In the genomic region with DNA sequence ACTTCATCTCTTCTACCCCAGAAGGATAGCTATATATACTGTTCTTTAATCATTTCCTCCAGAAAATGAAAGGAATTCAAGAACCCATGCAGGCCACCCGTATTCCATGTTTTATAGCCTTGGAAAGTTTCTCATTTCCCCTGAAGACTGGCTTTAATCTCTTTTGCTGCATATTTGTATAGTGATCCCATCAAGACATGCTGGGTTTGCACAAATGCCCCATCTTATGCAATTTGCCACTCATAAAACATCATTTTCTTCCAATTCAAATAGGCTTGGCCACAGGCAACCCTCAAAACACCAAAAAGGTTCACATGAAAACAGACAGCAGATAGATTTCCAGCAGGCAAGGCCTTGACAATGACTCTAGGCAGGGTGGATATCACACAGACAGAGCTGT, we compare ENCODE assay signal across 26 cellular contexts. TPM values are rescaled to one million over a fixed set of nuclear protein-coding genes. Genes with fewer than 3 reads are reported as not detected.
DNase-seq lines count a peak whose midpoint lies in the region; ATAC-seq and TF ChIP-seq lines count a peak whose summit lies in the region.
"Had no signal": no experiment of that assay in that cellular context is flagged by ENCODE, and none has a peak within 500 bp of the region (broad histone marks: within the 10 kb centered on the region; RNA-seq: fewer than 3 reads in every experiment).

No MANE protein-coding gene starts in this region.

- no peak for TF ChIP-seq CTCF in foreskin fibroblast (IDR thresholded peaks at IDR 0.05; ENCODE audit: low read depth, low read length)
- TF ChIP-seq CTCF in testis (IDR thresholded peaks at IDR 0.05), result no peak

- H3K27me3 ChIP-seq in subcutaneous abdominal adipose tissue (ENCODE audit: control insufficient read depth in 5 of 5, insufficient read depth in 4 of 5, low read length in 5 of 5), result no peaks in the 10 kb centered on the region
- no peaks in the 10 kb centered on the region for H3K27me3 ChIP-seq in testis
- H3K27me3 ChIP-seq: upper lobe of right lung had no signal

- intact Hi-C loops in testis (cut with DNase I; ENCODE audit: low total_unique reads), result no loop called here

- H3K9ac ChIP-seq in subcutaneous abdominal adipose tissue (ENCODE audit: low read length in 5 of 5), result peak overlapping the region in 1 of 5 donors; percentile 48

- H3K27me3 Mint-ChIP-seq in activated T-cell treated with anti-CD3 and anti-CD28 coated beads, Interleukin-2, amount 50 U/mL, for 72 hours (ENCODE audit: low read depth), result no peaks in the 10 kb centered on the region
- no peaks in the 10 kb centered on the region for H3K27me3 Mint-ChIP-seq in activated T-helper 17 cell treated with anti-CD3 and anti-CD28 coated beads, Interleukin-2, amount 50 U/mL, for 72 hours
- H3K27me3 Mint-ChIP-seq: activated naive CD8-positive, alpha-beta T cell; stimulated activated naive CD8-positive, alpha-beta T cell treated with anti-CD3 and anti-CD28 coated beads, Interleukin-15, amount 100 ng/mL, for 72 hours had no signal

- H3K4me1 ChIP-seq in subcutaneous abdominal adipose tissue (ENCODE audit: control insufficient read depth in 5 of 5, insufficient read depth in 5 of 5, low read length in 5 of 5), result peaks cover 0 to 41% (median 28%) of the 10 kb centered on the region in 5 donors
- H3K4me1 ChIP-seq in testis, result no peaks in the 10 kb centered on the region
- H3K4me1 ChIP-seq: upper lobe of right lung had no signal

- H3K27ac Mint-ChIP-seq in activated T-cell treated with anti-CD3 and anti-CD28 coated beads, Interleukin-2, amount 50 U/mL, for 72 hours, result peak overlapping the region; percentile 12
- peak overlapping the region; percentile 11 for H3K27ac Mint-ChIP-seq in activated T-helper 17 cell treated with anti-CD3 and anti-CD28 coated beads, Interleukin-2, amount 50 U/mL, for 72 hours
- H3K27ac Mint-ChIP-seq: activated CD8-positive, alpha-beta T cell treated with anti-CD3 and anti-CD28 coated beads, Interleukin-2, amount 10 ng/mL, durations not matched to agents 7 days and 5 days; activated naive CD8-positive, alpha-beta T cell; stimulated activated naive CD8-positive, alpha-beta T cell treated with anti-CD3 and anti-CD28 coated beads, Interleukin-15, amount 100 ng/mL, for 72 hours had no signal

- H3K4me3 Mint-ChIP-seq in activated T-cell treated with anti-CD3 and anti-CD28 coated beads, Interleukin-2, amount 50 U/mL, for 72 hours, result no peak overlapping the region
- H3K4me3 Mint-ChIP-seq in activated T-helper 17 cell treated with anti-CD3 and anti-CD28 coated beads, Interleukin-2, amount 50 U/mL, for 72 hours, result no peak overlapping the region
- H3K4me3 Mint-ChIP-seq: activated CD8-positive, alpha-beta T cell treated with anti-CD3 and anti-CD28 coated beads, Interleukin-2, amount 10 ng/mL, durations not matched to agents 7 days and 5 days; activated naive CD8-positive, alpha-beta T cell; activated T-cell treated with anti-CD3 and anti-CD28 coated beads, Interleukin-2, amount 50 U/mL, for 4 hours; stimulated activated naive CD8-positive, alpha-beta T cell treated with anti-CD3 and anti-CD28 coated beads, Interleukin-15, amount 100 ng/mL, for 72 hours had no signal

- TF ChIP-seq POLR2A in testis (IDR thresholded peaks at IDR 0.05), result no peak

- H3K36me3 Mint-ChIP-seq in activated T-cell treated with anti-CD3 and anti-CD28 coated beads, Interleukin-2, amount 50 U/mL, for 72 hours (ENCODE audit: insufficient read depth in 2 of 2), result peaks cover 7 to 11% of the 10 kb centered on the region in 2 donors
- peaks cover 100% of the 10 kb centered on the region for H3K36me3 Mint-ChIP-seq in activated T-helper 17 cell treated with anti-CD3 and anti-CD28 coated beads, Interleukin-2, amount 50 U/mL, for 72 hours (ENCODE audit: low read depth)

- H3K9me3 ChIP-seq in subcutaneous abdominal adipose tissue (ENCODE audit: control insufficient read depth in 5 of 5, low read length in 5 of 5), result no peaks in the 10 kb centered on the region
- no peaks in the 10 kb centered on the region for H3K9me3 ChIP-seq in testis
- H3K9me3 ChIP-seq: upper lobe of right lung had no signal

- WGBS in testis, 2 donors, result 55 to 59% methylated on average over 1 of the region's 1 CpG

- no peaks in the 10 kb centered on the region for H3K9me3 Mint-ChIP-seq in activated T-cell treated with anti-CD3 and anti-CD28 coated beads, Interleukin-2, amount 50 U/mL, for 72 hours
- no peaks in the 10 kb centered on the region for H3K9me3 Mint-ChIP-seq in activated T-helper 17 cell treated with anti-CD3 and anti-CD28 coated beads, Interleukin-2, amount 50 U/mL, for 72 hours
- H3K9me3 Mint-ChIP-seq: activated T-cell treated with anti-CD3 and anti-CD28 coated beads, Interleukin-2, amount 50 U/mL, for 4 hours; stimulated activated naive CD8-positive, alpha-beta T cell treated with anti-CD3 and anti-CD28 coated beads, Interleukin-15, amount 100 ng/mL, for 72 hours had no signal

- H3K36me3 ChIP-seq in subcutaneous abdominal adipose tissue (ENCODE audit: control insufficient read depth in 5 of 5, insufficient read depth in 5 of 5, low read length in 5 of 5) (peaks cover 21 to 92% (median 68%) of the 10 kb centered on the region in 5 donors), testis (ENCODE audit: low read depth, missing control alignments) (no peaks in the 10 kb centered on the region)

- ATAC-seq in activated T-cell treated with anti-CD3 and anti-CD28 coated beads, Interleukin-2, amount 50 U/mL, for 72 hours (replicated peaks in 1 of 2), result no peak
- ATAC-seq in activated T-helper 17 cell treated with anti-CD3 and anti-CD28 coated beads, Interleukin-2, amount 50 U/mL, for 72 hours (replicated peaks), result no peak
- ATAC-seq: activated CD8-positive, alpha-beta T cell treated with anti-CD3 and anti-CD28 coated beads, Interleukin-2, amount 10 ng/mL, durations not matched to agents 7 days and 5 days; activated T-cell treated with anti-CD3 and anti-CD28 coated beads, Interleukin-2, amount 50 U/mL, for 4 hours; stimulated activated naive CD8-positive, alpha-beta T cell treated with anti-CD3 and anti-CD28 coated beads, Interleukin-15, amount 100 ng/mL, for 72 hours; upper lobe of right lung had no signal

- no peak overlapping the region for H3K4me3 ChIP-seq in foreskin fibroblast (ENCODE audit: low read depth in 1 of 2, low read length in 2 of 2)
- no peak overlapping the region for H3K4me3 ChIP-seq in subcutaneous abdominal adipose tissue (ENCODE audit: low read depth in 1 of 5, low read length in 5 of 5)
- no peak overlapping the region for H3K4me3 ChIP-seq in testis
- H3K4me3 ChIP-seq: upper lobe of right lung had no signal

- no peak for DNase-seq in activated T-cell treated with anti-CD3 and anti-CD28 coated beads, Interleukin-2, amount 50 U/mL, for 72 hours
- DNase-seq in activated T-cell treated with anti-CD3 and anti-CD28 coated beads, Interleukin-2, amount 50 U/mL, for 48 hours, result no peak
- DNase-seq in foreskin fibroblast (peak; percentile 68 to 84), testis (no peak), NCI-H526 treated with DMSO at 0.1 percent for 48 hours (lab: John Stamatoyannopoulos, UW) (no peak), NCI-H748 treated with DMSO at 0.1 percent for 48 hours (lab: John Stamatoyannopoulos, UW) (no peak)
- DNase-seq: activated CD4-positive, CD25-positive, alpha-beta regulatory T cell; activated CD8-positive, alpha-beta T cell treated with anti-CD3 and anti-CD28 coated beads, Interleukin-2, amount 10 ng/mL, durations not matched to agents 7 days and 5 days; activated T-cell treated with anti-CD3 and anti-CD28 coated beads, Interleukin-2, amount 50 U/mL, for 4 hours; cerebellar nuclear complex; erythroblast; KBM-7; mammary epithelial cell; MM.1S; NCI-H2171; NCI-H69; stimulated activated CD4-positive, alpha-beta T cell treated with anti-CD3 and anti-CD28 coated beads, Interleukin-12 subunit alpha, Interleukin-12 subunit beta, amount 100 ng/mL, for 4 hours; stimulated activated CD4-positive, alpha-beta T cell treated with anti-CD3 and anti-CD28 coated beads, Interleukin-4, amount 100 ng/mL, for 4 hours; stimulated activated naive CD8-positive, alpha-beta T cell treated with anti-CD3 and anti-CD28 coated beads, Interleukin-15, amount 100 ng/mL, for 72 hours; T-helper 9 cell; upper lobe of right lung had no signal

- H3K4me1 Mint-ChIP-seq in activated T-cell treated with anti-CD3 and anti-CD28 coated beads, Interleukin-2, amount 50 U/mL, for 72 hours (ENCODE audit: low read depth), result peaks cover 18% of the 10 kb centered on the region
- H3K4me1 Mint-ChIP-seq in activated T-helper 17 cell treated with anti-CD3 and anti-CD28 coated beads, Interleukin-2, amount 50 U/mL, for 72 hours, result peaks cover 15% of the 10 kb centered on the region

- H3K27ac ChIP-seq in subcutaneous abdominal adipose tissue (ENCODE audit: low read depth, low read length) (peak overlapping the region; percentile 76), testis (no peak overlapping the region)
- H3K27ac ChIP-seq: C4-2B, upper lobe of right lung had no signal

RNA-seq across cellular contexts. Expression of a gene that starts 28.3 kb away (rescaled TPM):
- total RNA-seq in activated T-cell treated with anti-CD3 and anti-CD28 coated beads, Interleukin-2, amount 50 U/mL, for 72 hours, result not detected
- under 1 TPM; 0.37 TPM for total RNA-seq in activated T-helper 17 cell treated with anti-CD3 and anti-CD28 coated beads, Interleukin-2, amount 50 U/mL, for 72 hours
- total RNA-seq in testis, result 1,000 to 10,000 TPM; 2,156 to 2,741 TPM
- polyA plus RNA-seq in testis (ENCODE audit: insufficient read depth, low read depth, low replicate concordance), result 617 TPM
- total RNA-seq: activated CD8-positive, alpha-beta T cell treated with anti-CD3 and anti-CD28 coated beads, Interleukin-2, amount 10 ng/mL, durations not matched to agents 7 days and 5 days; mammary epithelial cell had no signal

RNA-seq across cellular contexts. Expression of a gene that starts 36.0 kb away (rescaled TPM):
- not detected for total RNA-seq in activated T-cell treated with anti-CD3 and anti-CD28 coated beads, Interleukin-2, amount 50 U/mL, for 72 hours
- not detected for total RNA-seq in activated T-helper 17 cell treated with anti-CD3 and anti-CD28 coated beads, Interleukin-2, amount 50 U/mL, for 72 hours
- total RNA-seq in testis, result under 1 TPM in 1 of 2 donors, not detected in 1; 0.81 TPM
- 4.0 TPM for polyA plus RNA-seq in testis (ENCODE audit: insufficient read depth, low read depth, low replicate concordance)
- total RNA-seq: activated CD8-positive, alpha-beta T cell treated with anti-CD3 and anti-CD28 coated beads, Interleukin-2, amount 10 ng/mL, durations not matched to agents 7 days and 5 days; H4; mammary epithelial cell; upper lobe of right lung had no signal
- polyA plus RNA-seq: mammary epithelial cell had no signal

RNA-seq across cellular contexts. Expression of a gene that starts 42.6 kb away (rescaled TPM):
- total RNA-seq in activated T-cell treated with anti-CD3 and anti-CD28 coated beads, Interleukin-2, amount 50 U/mL, for 72 hours, result not detected
- total RNA-seq in activated T-helper 17 cell treated with anti-CD3 and anti-CD28 coated beads, Interleukin-2, amount 50 U/mL, for 72 hours, result not detected
- total RNA-seq in testis, result not detected
- not detected for polyA plus RNA-seq in testis (ENCODE audit: insufficient read depth, low read depth, low replicate concordance)
- total RNA-seq: activated CD8-positive, alpha-beta T cell treated with anti-CD3 and anti-CD28 coated beads, Interleukin-2, amount 10 ng/mL, durations not matched to agents 7 days and 5 days; activated T-cell treated with anti-CD3 and anti-CD28 coated beads, Interleukin-2, amount 50 U/mL, for 4 hours; H4; mammary epithelial cell; upper lobe of right lung had no signal
- polyA plus RNA-seq: mammary epithelial cell had no signal

Comparison
In these comparisons a context has a peak if more than half of its experiments do, and no peak if none do; other contexts are left out.
1. DNase-seq: peak in foreskin fibroblast (2 of 2); none in activated T-cell treated with anti-CD3 and anti-CD28 coated beads, Interleukin-2, amount 50 U/mL, for 72 hours (0 of 2), activated T-cell treated with anti-CD3 and anti-CD28 coated beads, Interleukin-2, amount 50 U/mL, for 48 hours (0 of 2), testis (single experiment), NCI-H526 treated with DMSO at 0.1 percent for 48 hours (single experiment) and NCI-H748 treated with DMSO at 0.1 percent for 48 hours (single experiment).
2. RNA of a gene that starts 28.3 kb away (total RNA-seq): 2,156 to 2,741 TPM in testis; 0.37 TPM in activated T-helper 17 cell treated with anti-CD3 and anti-CD28 coated beads, Interleukin-2, amount 50 U/mL, for 72 hours and not detected in activated T-cell treated with anti-CD3 and anti-CD28 coated beads, Interleukin-2, amount 50 U/mL, for 72 hours; every median in the first group is over 1,000 times any median in the second.